17 cellular contexts compared by ENCODE assay signal in the genomic region with DNA sequence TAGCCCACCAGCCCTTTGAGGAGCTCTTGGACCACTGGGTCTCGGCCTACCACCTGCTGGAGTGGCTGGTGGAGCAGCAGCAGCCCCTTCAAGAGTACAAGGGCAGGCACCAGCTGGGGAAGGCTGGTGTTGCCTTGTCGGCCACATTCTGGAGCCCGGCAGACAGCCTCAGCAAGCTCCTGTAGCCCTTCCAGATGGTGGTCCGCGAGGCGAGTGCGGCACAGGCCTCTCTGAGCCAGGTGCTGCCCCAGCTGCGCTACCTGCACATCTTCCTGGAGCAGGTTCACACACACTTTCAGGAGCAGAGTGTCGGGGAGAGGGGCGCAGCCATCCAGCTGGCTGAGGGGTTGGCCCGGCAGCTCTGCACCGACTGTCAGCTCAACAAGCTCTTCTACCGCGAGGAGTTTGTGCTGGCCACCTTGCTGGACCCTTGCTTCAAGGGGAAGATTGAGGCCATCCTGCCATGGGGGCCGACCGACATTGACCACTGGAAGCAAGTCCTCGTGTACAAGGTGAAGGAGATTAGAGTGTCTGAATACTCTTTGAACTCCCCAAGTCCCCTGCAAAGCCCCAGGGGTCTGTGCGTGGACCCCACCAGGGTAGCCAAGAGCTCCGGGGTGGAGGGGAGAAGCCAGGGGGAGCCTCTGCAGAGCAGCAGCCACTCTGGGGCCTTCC. TPM values are rescaled to one million over a fixed set of nuclear protein-coding genes. Genes with fewer than 3 reads are reported as not detected.
A peak's percentile ranks its signal among the peaks of the same experiment; 100 is the strongest.
DNase-seq lines count a peak whose midpoint lies in the region; ATAC-seq, FAIRE-seq and TF ChIP-seq lines count a peak whose summit lies in the region.
"Had no signal": no experiment of that assay in that cellular context is flagged by ENCODE, and none has a peak within 500 bp of the region (broad histone marks: within the 10 kb centered on the region; RNA-seq: fewer than 3 reads in every experiment).

No MANE protein-coding gene starts in this region.

- TF ChIP-seq CTCF in HepG2 (CRISPR knock-in tag; IDR thresholded peaks at IDR 0.05) (no peak), right lobe of liver (IDR thresholded peaks at IDR 0.05) (no peak), lower lobe of right lung (IDR thresholded peaks at IDR 0.05) (no peak), upper lobe of right lung (IDR thresholded peaks at IDR 0.05) (no peak)

- peaks cover 27 to 69% of the 10 kb centered on the region in 2 experiments for H3K36me3 ChIP-seq in HepG2 (replicated peaks in 1 of 2; ENCODE audit: control insufficient read depth in 1 of 2, insufficient read depth in 2 of 2, low read length in 2 of 2)
- peaks cover 0 to 17% (median 7%) of the 10 kb centered on the region in 4 donors for H3K36me3 ChIP-seq in right lobe of liver
- H3K36me3 ChIP-seq in lower lobe of right lung: peaks cover 31% of the 10 kb centered on the region
- H3K36me3 ChIP-seq in upper lobe of right lung: peaks cover 26% of the 10 kb centered on the region

- in situ Hi-C loops in HepG2 (cut with HindIII; ENCODE audit: extremely low pct_ligation_motif_present, low pct_unique_long_range_greater_than_20kb): no loop called here

- no peak for FAIRE-seq in HepG2 (lab: Jason Lieb, UNC)

- H3K9ac ChIP-seq in HepG2 (ENCODE audit: insufficient read depth, low read depth, low read length): no peak overlapping the region

- ATAC-seq in HepG2: no peak
- no peak for ATAC-seq in right lobe of liver
- ATAC-seq in lower lobe of right lung: no peak
- no peak for ATAC-seq in upper lobe of right lung
- ATAC-seq: SK-N-SH treated with all-trans-retinoic acid at 6 μM for 48 hours had no signal

- no peak for TF ChIP-seq POLR2A in HepG2 (IDR thresholded peaks at IDR 0.05; ENCODE audit: insufficient read depth in 1 of 2, low read depth in 2 of 2, low read length in 2 of 2)
- TF ChIP-seq POLR2A in right lobe of liver (IDR thresholded peaks at IDR 0.05): no peak

- H3K79me2 ChIP-seq in HepG2 (ENCODE audit: insufficient read depth, low read length): peaks cover 22% of the 10 kb centered on the region

- CTCF ChIA-PET in HepG2 (lab: Yijun Ruan, JAX; ENCODE audit: low intra/inter-chr PET ratio, low total read pairs): no interaction called here

- H3K4me1 ChIP-seq in HepG2 (ENCODE audit: insufficient read depth, low read length): peaks cover 15% of the 10 kb centered on the region
- peaks cover 0 to 17% (median 6%) of the 10 kb centered on the region in 4 donors for H3K4me1 ChIP-seq in right lobe of liver
- H3K4me1 ChIP-seq in lower lobe of right lung: peaks cover 2% of the 10 kb centered on the region
- peaks cover 10% of the 10 kb centered on the region for H3K4me1 ChIP-seq in upper lobe of right lung
- H3K4me1 ChIP-seq: BE2C had no signal

- TF ChIP-seq EP300 in HepG2 (IDR thresholded peaks at IDR 0.05; ENCODE audit: low read depth in 2 of 2, low read length in 2 of 2) (no peak), HepG2 (CRISPR knock-in tag; IDR thresholded peaks at IDR 0.05; ENCODE audit: borderline replicate concordance) (no peak)

- WGBS in HepG2 (ENCODE audit: low lambda C conversion rate): 97% methylated on average over 13 of the region's 19 CpGs
- WGBS in right lobe of liver (ENCODE audit: insufficient coverage, low coverage, low lambda C conversion rate, missing lambda C conversion rate): 100% methylated on average over 1 of the region's 19 CpGs

- no peak overlapping the region for H3K4me2 ChIP-seq in HepG2 (ENCODE audit: low read depth, low read length)

- no peaks in the 10 kb centered on the region for H3K27me3 ChIP-seq in HepG2 (ENCODE audit: control insufficient read depth in 1 of 2, insufficient read depth in 2 of 2, low read length in 2 of 2)
- no peaks in the 10 kb centered on the region for H3K27me3 ChIP-seq in right lobe of liver
- no peaks in the 10 kb centered on the region for H3K27me3 ChIP-seq in lower lobe of right lung (ENCODE audit: low read depth)
- no peaks in the 10 kb centered on the region for H3K27me3 ChIP-seq in upper lobe of right lung
- H3K27me3 ChIP-seq: BE2C had no signal

- intact Hi-C loops in HepG2 (cut with micrococcal nuclease; ENCODE audit: unreplicated experiment) (no loop called here), right lobe of liver (cut with DNase I) (no loop called here), lower lobe of right lung (cut with DNase I) (no loop called here), upper lobe of right lung (cut with DNase I) (no loop called here)

- DNase-seq in HepG2 (ENCODE audit: low spot score) (no peak), right lobe of liver (no peak), lower lobe of right lung (no peak), upper lobe of right lung (no peak), dermis blood vessel endothelial cell (no peak), NCI-H345 treated with DMSO at 0.1 percent for 48 hours (lab: John Stamatoyannopoulos, UW; ENCODE audit: unreplicated experiment) (no peak)
- DNase-seq: 8988T; BE2C; Calu3; CD4-positive, alpha-beta memory T cell; DMS79 treated with DMSO at 0.1 percent for 48 hours; NCI-H187; NCI-H345; NCI-H69; SHP77 had no signal

- H4K20me1 ChIP-seq in HepG2 (ENCODE audit: insufficient read depth, low read length): 0 out of 2 replicates have a peak, but pooled peaks cover 2% of the 10 kb centered on the region

- H3K27ac ChIP-seq in HepG2 (ENCODE audit: extremely low read length, insufficient read depth, low read length) (no peak overlapping the region), right lobe of liver (no peak overlapping the region), lower lobe of right lung (peak overlapping the region; percentile 49), upper lobe of right lung (peak overlapping the region; percentile 66)

- no peak overlapping the region for H2AFZ ChIP-seq in HepG2 (ENCODE audit: low read length)

- H3K9me3 ChIP-seq in HepG2 (ENCODE audit: low read length) (no peaks in the 10 kb centered on the region), right lobe of liver (no peaks in the 10 kb centered on the region), lower lobe of right lung (no peaks in the 10 kb centered on the region), upper lobe of right lung (no peaks in the 10 kb centered on the region)
- H3K9me3 ChIP-seq: BE2C had no signal

- POLR2A ChIA-PET in HepG2 (lab: Yijun Ruan, JAX): interaction anchor here (0.7 to 1.6 kb wide), 3 partner anchors 10 to 25 kb away, joined by 3 to 5 read pairs (median 5); no protein-coding TSS in a partner anchor

- no TSS peak for BruUV-seq in HepG2 (replicated peaks; lab: Mats Ljungman, UMichigan)

- TF ChIP-seq RAD21 in HepG2 (CRISPR knock-in tag; IDR thresholded peaks at IDR 0.05): no peak

- H3K4me3 ChIP-seq in HepG2 (replicated peaks in 1 of 3; ENCODE audit: insufficient read depth in 1 of 3, low read depth in 2 of 3, low read length in 3 of 3) (no peak overlapping the region), right lobe of liver (no peak overlapping the region), lower lobe of right lung (no peak overlapping the region), upper lobe of right lung (no peak overlapping the region)

RNA-seq across cellular contexts. Expression of gene ACTR3C, which starts 7.0 kb away (rescaled TPM):
- total RNA-seq in HepG2 (2016; rRNA removed; fragmentation: Illumina TruSeq; extraction: Trizol) (4.1 and 7.5 TPM in 2 replicates), right lobe of liver (10 to 100 TPM; 30.0 to 36.5 (median 32.7) TPM), lower lobe of right lung (18.6 TPM), upper lobe of right lung (20.1 TPM), dermis blood vessel endothelial cell (8.9 and 9.5 TPM in 2 replicates)
- total RNA-seq in HepG2 (2016; cell fraction: cytosol; rRNA removed; fragmentation: Illumina TruSeq; extraction: Trizol; ENCODE audit: low read depth): 7.2 and 7.8 TPM in 2 replicates
- total RNA-seq in HepG2 (2016; cell fraction: insoluble cytoplasmic fraction; rRNA removed; fragmentation: Illumina TruSeq; extraction: Trizol): 3.7 and 6.7 TPM in 2 replicates
- total RNA-seq in HepG2 (2016; cell fraction: membrane; rRNA removed; fragmentation: Illumina TruSeq; extraction: Trizol): 4.8 and 5.6 TPM in 2 replicates
- 17.1 and 19.7 TPM in 2 replicates for total RNA-seq in HepG2 (2016; cell fraction: nucleus; rRNA removed; fragmentation: Illumina TruSeq; extraction: Trizol)
- polyA plus RNA-seq in HepG2 (2011; rRNA removed): 3.2 and 3.8 TPM in 2 replicates
- 2.5 and 2.7 TPM in 2 replicates for polyA plus RNA-seq in HepG2 (2011; cell fraction: cytosol; rRNA removed)
- polyA plus RNA-seq in HepG2 (2011; cell fraction: nucleus; rRNA removed): 4.0 and 4.3 TPM in 2 replicates
- 1.2 and 1.4 TPM in 2 replicates for polyA plus RNA-seq in HepG2 (2012)
- polyA plus RNA-seq in HepG2 (2016; cell fraction: cytosol; fragmentation: Illumina TruSeq; extraction: Trizol; ENCODE audit: low read depth): 0.95 and 2.7 TPM in 2 replicates
- 1.9 and 3.9 TPM in 2 replicates for polyA plus RNA-seq in HepG2 (2016; cell fraction: insoluble cytoplasmic fraction; fragmentation: Illumina TruSeq; extraction: Trizol; ENCODE audit: low read depth)
- polyA plus RNA-seq in HepG2 (2016; cell fraction: membrane; fragmentation: Illumina TruSeq; extraction: Trizol; ENCODE audit: low read depth): 1.4 and 1.6 TPM in 2 replicates
- 4.9 and 8.0 TPM in 2 replicates for polyA plus RNA-seq in HepG2 (2016; cell fraction: nucleus; fragmentation: Illumina TruSeq; extraction: Trizol; ENCODE audit: insufficient read depth, low read depth)
- 10.0 and 39.9 TPM in 2 replicates for polyA minus RNA-seq in HepG2 (2011; rRNA and poly(A)+ RNA removed; ENCODE audit: low replicate concordance)
- polyA minus RNA-seq in HepG2 (2011; cell fraction: cytosol; rRNA and poly(A)+ RNA removed): 2.6 and 3.3 TPM in 2 replicates
- polyA minus RNA-seq in HepG2 (2011; cell fraction: nucleus; rRNA and poly(A)+ RNA removed): 44.3 and 59.4 TPM in 2 replicates

RNA-seq across cellular contexts. Expression of gene LRRC61, which starts 7.2 kb away (rescaled TPM):
- total RNA-seq in HepG2 (2016; rRNA removed; fragmentation: Illumina TruSeq; extraction: Trizol) (34.8 and 38.4 TPM in 2 replicates), right lobe of liver (10 to 100 TPM; 13.0 to 33.0 (median 19.1) TPM), lower lobe of right lung (16.2 TPM), upper lobe of right lung (10.2 TPM), dermis blood vessel endothelial cell (5.4 and 18.0 TPM in 2 replicates)
- total RNA-seq in HepG2 (2016; cell fraction: cytosol; rRNA removed; fragmentation: Illumina TruSeq; extraction: Trizol; ENCODE audit: low read depth): 10.3 and 10.8 TPM in 2 replicates
- total RNA-seq in HepG2 (2016; cell fraction: insoluble cytoplasmic fraction; rRNA removed; fragmentation: Illumina TruSeq; extraction: Trizol): 30.5 and 35.2 TPM in 2 replicates
- 34.2 and 36.9 TPM in 2 replicates for total RNA-seq in HepG2 (2016; cell fraction: membrane; rRNA removed; fragmentation: Illumina TruSeq; extraction: Trizol)
- total RNA-seq in HepG2 (2016; cell fraction: nucleus; rRNA removed; fragmentation: Illumina TruSeq; extraction: Trizol): 25.0 and 31.2 TPM in 2 replicates
- polyA plus RNA-seq in HepG2 (2011; rRNA removed): 33.0 and 42.2 TPM in 2 replicates
- 34.7 and 58.3 TPM in 2 replicates for polyA plus RNA-seq in HepG2 (2011; cell fraction: cytosol; rRNA removed)
- 25.0 and 33.0 TPM in 2 replicates for polyA plus RNA-seq in HepG2 (2011; cell fraction: nucleus; rRNA removed)
- 22.2 and 36.3 TPM in 2 replicates for polyA plus RNA-seq in HepG2 (2012)
- 19.9 and 25.0 TPM in 2 replicates for polyA plus RNA-seq in HepG2 (2016; cell fraction: cytosol; fragmentation: Illumina TruSeq; extraction: Trizol; ENCODE audit: low read depth)
- 36.4 and 46.3 TPM in 2 replicates for polyA plus RNA-seq in HepG2 (2016; cell fraction: insoluble cytoplasmic fraction; fragmentation: Illumina TruSeq; extraction: Trizol; ENCODE audit: low read depth)
- polyA plus RNA-seq in HepG2 (2016; cell fraction: membrane; fragmentation: Illumina TruSeq; extraction: Trizol; ENCODE audit: low read depth): 41.1 and 42.5 TPM in 2 replicates
- polyA plus RNA-seq in HepG2 (2016; cell fraction: nucleus; fragmentation: Illumina TruSeq; extraction: Trizol; ENCODE audit: insufficient read depth, low read depth): 34.8 and 36.2 TPM in 2 replicates
- 45.8 and 71.1 TPM in 2 replicates for polyA minus RNA-seq in HepG2 (2011; rRNA and poly(A)+ RNA removed; ENCODE audit: low replicate concordance)
- polyA minus RNA-seq in HepG2 (2011; cell fraction: cytosol; rRNA and poly(A)+ RNA removed): 33.7 and 34.5 TPM in 2 replicates
- polyA minus RNA-seq in HepG2 (2011; cell fraction: nucleus; rRNA and poly(A)+ RNA removed): 13.3 and 15.4 TPM in 2 replicates
- total RNA-seq: G401 had no signal

RNA-seq across cellular contexts. Expression of gene RARRES2, which starts 11.1 kb away (rescaled TPM):
- total RNA-seq in HepG2 (2016; rRNA removed; fragmentation: Illumina TruSeq; extraction: Trizol) (94.6 and 172 TPM in 2 replicates), right lobe of liver (100 to 1,000 TPM; 552 to 948 (median 788) TPM), lower lobe of right lung (144 TPM), upper lobe of right lung (259 TPM), dermis blood vessel endothelial cell (0.65 and 1.9 TPM in 2 replicates)
- total RNA-seq in HepG2 (2016; cell fraction: cytosol; rRNA removed; fragmentation: Illumina TruSeq; extraction: Trizol; ENCODE audit: low read depth): 63.6 and 75.7 TPM in 2 replicates
- 93.3 and 178 TPM in 2 replicates for total RNA-seq in HepG2 (2016; cell fraction: insoluble cytoplasmic fraction; rRNA removed; fragmentation: Illumina TruSeq; extraction: Trizol)
- 68.9 and 86.6 TPM in 2 replicates for total RNA-seq in HepG2 (2016; cell fraction: membrane; rRNA removed; fragmentation: Illumina TruSeq; extraction: Trizol)
- total RNA-seq in HepG2 (2016; cell fraction: nucleus; rRNA removed; fragmentation: Illumina TruSeq; extraction: Trizol): 126 and 156 TPM in 2 replicates
- polyA plus RNA-seq in HepG2 (2011; rRNA removed): 134 and 157 TPM in 2 replicates
- 197 and 233 TPM in 2 replicates for polyA plus RNA-seq in HepG2 (2011; cell fraction: cytosol; rRNA removed)
- 164 and 202 TPM in 2 replicates for polyA plus RNA-seq in HepG2 (2011; cell fraction: nucleus; rRNA removed)
- polyA plus RNA-seq in HepG2 (2012): 37.9 and 77.4 TPM in 2 replicates
- 96.7 and 115 TPM in 2 replicates for polyA plus RNA-seq in HepG2 (2016; cell fraction: cytosol; fragmentation: Illumina TruSeq; extraction: Trizol; ENCODE audit: low read depth)
- 134 and 138 TPM in 2 replicates for polyA plus RNA-seq in HepG2 (2016; cell fraction: insoluble cytoplasmic fraction; fragmentation: Illumina TruSeq; extraction: Trizol; ENCODE audit: low read depth)
- polyA plus RNA-seq in HepG2 (2016; cell fraction: membrane; fragmentation: Illumina TruSeq; extraction: Trizol; ENCODE audit: low read depth): 82.1 and 99.5 TPM in 2 replicates
- 420 and 455 TPM in 2 replicates for polyA plus RNA-seq in HepG2 (2016; cell fraction: nucleus; fragmentation: Illumina TruSeq; extraction: Trizol; ENCODE audit: insufficient read depth, low read depth)
- polyA minus RNA-seq in HepG2 (2011; rRNA and poly(A)+ RNA removed; ENCODE audit: low replicate concordance): 22.1 TPM in 1 of 2 replicates, not detected in the other
- polyA minus RNA-seq in HepG2 (2011; cell fraction: cytosol; rRNA and poly(A)+ RNA removed): 17.4 and 20.0 TPM in 2 replicates
- polyA minus RNA-seq in HepG2 (2011; cell fraction: nucleus; rRNA and poly(A)+ RNA removed): 6.1 and 7.3 TPM in 2 replicates
- total RNA-seq: CD4-positive, alpha-beta memory T cell had no signal
- polyA plus RNA-seq: CD4-positive, alpha-beta memory T cell had no signal

RNA-seq across cellular contexts. Expression of gene REPIN1, which starts 38.3 kb away (rescaled TPM):
- total RNA-seq in HepG2 (2016; rRNA removed; fragmentation: Illumina TruSeq; extraction: Trizol) (86.4 and 108 TPM in 2 replicates), right lobe of liver (100 to 1,000 TPM in 2 of 6 experiments, 10 to 100 TPM in 4; 56.2 to 133 (median 73.5) TPM), lower lobe of right lung (86.0 TPM), upper lobe of right lung (93.7 TPM), dermis blood vessel endothelial cell (83.9 and 124 TPM in 2 replicates)
- total RNA-seq in HepG2 (2016; cell fraction: cytosol; rRNA removed; fragmentation: Illumina TruSeq; extraction: Trizol; ENCODE audit: low read depth): 34.3 and 36.1 TPM in 2 replicates
- 77.5 and 106 TPM in 2 replicates for total RNA-seq in HepG2 (2016; cell fraction: insoluble cytoplasmic fraction; rRNA removed; fragmentation: Illumina TruSeq; extraction: Trizol)
- 112 and 119 TPM in 2 replicates for total RNA-seq in HepG2 (2016; cell fraction: membrane; rRNA removed; fragmentation: Illumina TruSeq; extraction: Trizol)
- total RNA-seq in HepG2 (2016; cell fraction: nucleus; rRNA removed; fragmentation: Illumina TruSeq; extraction: Trizol): 81.1 and 91.5 TPM in 2 replicates
- 69.9 and 87.9 TPM in 2 replicates for polyA plus RNA-seq in HepG2 (2011; rRNA removed)
- 58.9 and 82.1 TPM in 2 replicates for polyA plus RNA-seq in HepG2 (2011; cell fraction: cytosol; rRNA removed)
- polyA plus RNA-seq in HepG2 (2011; cell fraction: nucleus; rRNA removed): 189 and 195 TPM in 2 replicates
- polyA plus RNA-seq in HepG2 (2012): 52.5 and 64.7 TPM in 2 replicates
- 22.0 and 24.7 TPM in 2 replicates for polyA plus RNA-seq in HepG2 (2016; cell fraction: cytosol; fragmentation: Illumina TruSeq; extraction: Trizol; ENCODE audit: low read depth)
- 82.2 and 105 TPM in 2 replicates for polyA plus RNA-seq in HepG2 (2016; cell fraction: insoluble cytoplasmic fraction; fragmentation: Illumina TruSeq; extraction: Trizol; ENCODE audit: low read depth)
- 77.8 and 77.9 TPM in 2 replicates for polyA plus RNA-seq in HepG2 (2016; cell fraction: membrane; fragmentation: Illumina TruSeq; extraction: Trizol; ENCODE audit: low read depth)
- 138 and 155 TPM in 2 replicates for polyA plus RNA-seq in HepG2 (2016; cell fraction: nucleus; fragmentation: Illumina TruSeq; extraction: Trizol; ENCODE audit: insufficient read depth, low read depth)
- 81.7 and 98.0 TPM in 2 replicates for polyA minus RNA-seq in HepG2 (2011; rRNA and poly(A)+ RNA removed; ENCODE audit: low replicate concordance)
- 35.3 and 35.6 TPM in 2 replicates for polyA minus RNA-seq in HepG2 (2011; cell fraction: cytosol; rRNA and poly(A)+ RNA removed)
- polyA minus RNA-seq in HepG2 (2011; cell fraction: nucleus; rRNA and poly(A)+ RNA removed): 50.5 and 54.6 TPM in 2 replicates

RNA-seq across cellular contexts. Expression of gene ZNF775, which starts 48.8 kb away (rescaled TPM):
- 3.1 and 4.5 TPM in 2 replicates for total RNA-seq in HepG2 (2016; rRNA removed; fragmentation: Illumina TruSeq; extraction: Trizol)
- total RNA-seq in HepG2 (2016; cell fraction: cytosol; rRNA removed; fragmentation: Illumina TruSeq; extraction: Trizol; ENCODE audit: low read depth): 0.71 TPM in 2 replicates
- total RNA-seq in HepG2 (2016; cell fraction: insoluble cytoplasmic fraction; rRNA removed; fragmentation: Illumina TruSeq; extraction: Trizol): 3.6 and 3.8 TPM in 2 replicates
- total RNA-seq in HepG2 (2016; cell fraction: membrane; rRNA removed; fragmentation: Illumina TruSeq; extraction: Trizol): 1.9 and 2.5 TPM in 2 replicates
- 1.8 and 3.2 TPM in 2 replicates for total RNA-seq in HepG2 (2016; cell fraction: nucleus; rRNA removed; fragmentation: Illumina TruSeq; extraction: Trizol)
- 3.2 and 3.8 TPM in 2 replicates for polyA plus RNA-seq in HepG2 (2011; rRNA removed)
- polyA plus RNA-seq in HepG2 (2011; cell fraction: cytosol; rRNA removed): 2.6 and 4.5 TPM in 2 replicates
- polyA plus RNA-seq in HepG2 (2011; cell fraction: nucleus; rRNA removed): 5.8 and 5.9 TPM in 2 replicates
- 2.1 and 3.1 TPM in 2 replicates for polyA plus RNA-seq in HepG2 (2012)
- 0.67 and 0.68 TPM in 2 replicates for polyA plus RNA-seq in HepG2 (2016; cell fraction: cytosol; fragmentation: Illumina TruSeq; extraction: Trizol; ENCODE audit: low read depth)
- polyA plus RNA-seq in HepG2 (2016; cell fraction: insoluble cytoplasmic fraction; fragmentation: Illumina TruSeq; extraction: Trizol; ENCODE audit: low read depth): 3.7 and 4.2 TPM in 2 replicates
- polyA plus RNA-seq in HepG2 (2016; cell fraction: membrane; fragmentation: Illumina TruSeq; extraction: Trizol; ENCODE audit: low read depth): 1.2 and 1.8 TPM in 2 replicates
- 5.2 and 9.1 TPM in 2 replicates for polyA plus RNA-seq in HepG2 (2016; cell fraction: nucleus; fragmentation: Illumina TruSeq; extraction: Trizol; ENCODE audit: insufficient read depth, low read depth)
- polyA minus RNA-seq in HepG2 (2011; rRNA and poly(A)+ RNA removed; ENCODE audit: low replicate concordance): 0.37 and 3.7 TPM in 2 replicates
- 2.5 and 3.9 TPM in 2 replicates for polyA minus RNA-seq in HepG2 (2011; cell fraction: cytosol; rRNA and poly(A)+ RNA removed)
- 1.8 and 2.4 TPM in 2 replicates for polyA minus RNA-seq in HepG2 (2011; cell fraction: nucleus; rRNA and poly(A)+ RNA removed)
- total RNA-seq in right lobe of liver: 1 to 10 TPM in 3 of 6 experiments, under 1 TPM in 3; 0.44 to 1.6 (median 0.96) TPM
- total RNA-seq in lower lobe of right lung: 4.5 TPM
- 4.4 TPM for total RNA-seq in upper lobe of right lung
- total RNA-seq in dermis blood vessel endothelial cell: 8.1 and 9.7 TPM in 2 replicates

Comparison
In these comparisons a context has a peak if more than half of its experiments do, and no peak if none do; other contexts are left out.
1. H3K27ac ChIP-seq: peak in lower lobe of right lung (single experiment) and upper lobe of right lung (single experiment); none in HepG2 (single experiment) and right lobe of liver (0 of 3).
2. RNA of gene RARRES2, which starts 11.1 kb away (total RNA-seq): 552 to 948 TPM in right lobe of liver, 259 TPM in upper lobe of right lung (single experiment), 63.6 to 178 TPM in HepG2 and 144 TPM in lower lobe of right lung (single experiment); 0.65 to 1.9 TPM in dermis blood vessel endothelial cell; every median in the first group is over 10 times any median in the second.